ENCODE assay signal across 8 cellular contexts in the genomic region with DNA sequence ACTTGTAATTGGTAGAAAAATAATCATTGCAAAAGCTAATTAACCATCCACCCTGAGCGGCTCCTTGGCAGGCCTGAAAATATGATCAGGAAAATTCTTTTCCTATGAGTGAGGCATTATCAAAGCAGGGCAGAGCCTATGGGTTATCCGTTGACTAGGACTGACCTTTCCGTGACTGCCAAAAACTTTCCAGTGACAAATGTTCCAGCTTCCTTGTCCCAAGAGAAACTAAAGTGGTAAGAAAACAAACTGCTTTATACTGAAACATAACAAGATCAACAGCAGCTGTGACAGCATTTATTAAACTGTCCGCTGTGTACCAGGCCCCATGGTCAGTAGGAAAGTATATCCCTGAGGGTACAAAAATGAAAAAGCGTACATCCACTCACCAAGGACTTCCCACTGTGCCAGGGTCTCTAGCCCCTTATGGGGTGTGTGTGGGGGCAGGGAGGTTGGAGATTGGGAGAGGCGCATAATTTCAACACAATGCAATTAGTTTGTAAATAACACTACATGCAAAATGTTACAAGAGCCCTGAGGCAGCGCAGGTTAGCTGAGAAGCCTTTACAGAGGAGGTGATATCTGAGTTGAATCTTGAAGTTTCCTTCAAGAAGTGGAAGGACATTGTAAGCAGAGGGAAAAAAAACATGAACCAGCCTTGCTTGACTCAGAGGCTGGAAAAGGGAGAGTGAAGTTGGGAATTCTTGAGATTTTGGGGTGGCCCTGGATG. TPM values are rescaled to one million over a fixed set of nuclear protein-coding genes. Genes with fewer than 3 reads are reported as not detected.
DNase-seq lines count a peak whose midpoint lies in the region; ATAC-seq and FAIRE-seq lines count a peak whose summit lies in the region.

No MANE protein-coding gene starts in this region.

- DNase-seq in HS-27A (ENCODE audit: low read depth) = peak; percentile 58
- DNase-seq in left ventricle myocardium superior = no peak
- DNase-seq in small intestine = peak; percentile 86
- no peak for DNase-seq in iPS-NIHi7 (ENCODE audit: extremely low spot score)
- no peak for DNase-seq in NCI-H774 (lab: John Stamatoyannopoulos, UW)
- no peak for DNase-seq in NCI-H345 (lab: John Stamatoyannopoulos, UW)

- H3K4me3 ChIP-seq in small intestine (ENCODE audit: low read depth in 1 of 2, low read length in 2 of 2) = no peak overlapping the region

- no peak for FAIRE-seq in small intestine (lab: Jason Lieb, UNC)

- WGBS in adipose tissue, 3 donors = 42 to 66% (median 57%) methylated on average over 7 of the region's 7 CpGs
- WGBS in small intestine, 3 donors = 46 to 54% (median 53%) methylated on average over 7 of the region's 7 CpGs

- H3K27ac ChIP-seq in adipose tissue (ENCODE audit: low read depth, low read length) = peak overlapping the region; percentile 65
- H3K27ac ChIP-seq in small intestine (ENCODE audit: low read depth in 1 of 2, low read length in 1 of 2) = peak overlapping the region; percentile 9 to 89

- peaks cover 18 to 20% of the 10 kb centered on the region in 2 donors for H3K4me1 ChIP-seq in small intestine (ENCODE audit: control insufficient read depth in 2 of 2, insufficient read depth in 1 of 2, low read depth in 1 of 2, low read length in 1 of 2)

- no peaks in the 10 kb centered on the region for H3K9me3 ChIP-seq in small intestine (ENCODE audit: control insufficient read depth, low read depth)

- peak; percentile 90 for ATAC-seq in left ventricle myocardium superior
- no peak for ATAC-seq in HG03460 (IDR thresholded peaks at IDR 0.05; ENCODE audit: unreplicated experiment)

- intact Hi-C loops in left ventricle myocardium superior (cut with micrococcal nuclease) = loop anchor here (10.0 kb wide), 1 partner anchor 166 kb away; no protein-coding TSS in a partner anchor

- no peaks in the 10 kb centered on the region for H3K27me3 ChIP-seq in small intestine (ENCODE audit: control insufficient read depth in 2 of 2, insufficient read depth in 2 of 2, low read length in 2 of 2)

- H3K36me3 ChIP-seq in small intestine (ENCODE audit: control insufficient read depth in 2 of 2, insufficient read depth in 2 of 2, low read length in 2 of 2) = no peaks in the 10 kb centered on the region

RNA-seq across cellular contexts. Expression of gene LIPC, which starts 8.6 kb away (rescaled TPM):
- polyA plus RNA-seq in adipose tissue (under 1 TPM; 0.28 to 0.56 (median 0.40) TPM), small intestine (1 to 10 TPM in 2 of 3 donors, under 1 TPM in 1; 0.98 to 2.0 (median 1.4) TPM)
- 0.32 TPM for total RNA-seq in left ventricle myocardium superior

Comparison
In these comparisons a context has a peak if more than half of its experiments do, and no peak if none do; other contexts are left out.
1. DNase-seq: peak in HS-27A (single experiment) and small intestine (single experiment); none in left ventricle myocardium superior (single experiment), iPS-NIHi7 (single experiment), NCI-H774 (single experiment) and NCI-H345 (single experiment).